In the genomic region with DNA sequence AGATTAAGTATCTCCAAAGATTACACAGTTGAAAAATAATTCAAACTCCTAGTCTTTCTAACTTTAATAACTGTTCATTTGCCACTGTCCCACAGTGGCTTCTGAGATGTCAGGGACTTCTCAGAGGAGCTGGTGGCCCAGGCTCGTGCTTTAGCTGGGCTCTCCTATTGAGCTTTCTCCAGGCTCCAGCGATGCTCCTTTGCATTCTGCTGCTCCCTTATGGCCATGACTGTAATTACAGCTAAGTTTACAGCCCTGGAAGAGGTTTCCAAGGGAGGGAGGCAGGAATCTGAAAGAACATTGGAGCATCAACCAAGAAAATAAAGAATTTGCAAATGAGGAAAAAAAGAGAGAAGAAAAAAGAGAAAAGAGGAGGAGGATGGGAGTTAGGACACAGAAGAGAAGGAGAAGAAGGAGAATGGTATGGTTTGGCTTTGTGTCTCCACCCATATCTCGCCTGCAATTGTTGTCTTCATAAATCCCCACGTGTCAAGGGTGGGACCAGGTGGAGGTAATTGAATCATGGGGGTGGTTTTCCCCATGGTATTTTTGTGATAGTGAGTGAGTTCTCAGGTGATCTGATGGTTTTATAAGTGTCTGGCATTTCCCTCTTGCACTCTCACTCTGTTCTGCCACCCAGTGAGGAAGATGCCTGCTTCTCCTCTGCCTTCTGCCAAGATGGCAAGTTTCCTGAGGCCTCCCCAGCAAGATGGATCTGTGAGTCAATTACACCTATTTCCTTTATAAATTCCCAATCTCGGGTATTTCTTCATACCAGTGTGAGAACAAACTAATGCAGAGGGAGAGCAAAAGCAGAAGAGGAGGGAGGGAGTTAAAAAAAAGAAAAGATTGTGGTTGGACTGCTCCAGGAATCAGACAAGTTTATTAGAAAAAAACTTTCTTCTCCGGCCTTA, we compare ENCODE assay signal across 8 cellular contexts.
DNase-seq lines count a peak whose midpoint lies in the region; ATAC-seq and TF ChIP-seq lines count a peak whose summit lies in the region.

No MANE protein-coding gene starts in this region.

- no peak overlapping the region for H3K27ac Mint-ChIP-seq in mesothelial cell of epicardium

- peak; percentile 49 for TF ChIP-seq CTCF in mesothelial cell of epicardium (IDR thresholded peaks at IDR 0.05; ENCODE audit: unreplicated experiment)

- no peak overlapping the region for H3K4me3 Mint-ChIP-seq in mesothelial cell of epicardium

- no peaks in the 10 kb centered on the region for H3K36me3 Mint-ChIP-seq in mesothelial cell of epicardium

- peaks cover 1% of the 10 kb centered on the region for H3K27me3 Mint-ChIP-seq in mesothelial cell of epicardium (ENCODE audit: low read depth)

- peaks cover 6% of the 10 kb centered on the region for H3K4me1 Mint-ChIP-seq in mesothelial cell of epicardium

- peak; percentile 98 for ATAC-seq in GM19035 (IDR thresholded peaks at IDR 0.05; ENCODE audit: unreplicated experiment)
- peak; percentile 67 for ATAC-seq in HG03196 (IDR thresholded peaks at IDR 0.05; ENCODE audit: unreplicated experiment)

- peak; percentile 21 for DNase-seq in DMS114 treated with DMSO at 0.1 percent for 48 hours (lab: John Stamatoyannopoulos, UW; ENCODE audit: unreplicated experiment)
- DNase-seq in NCI-H460 (ENCODE audit: extremely low read depth, low read depth) = peak; percentile 69
- DNase-seq in cerebellar cortex (ENCODE audit: low spot score) = peak; percentile 52
- DNase-seq in mesothelial cell of epicardium (ENCODE audit: low spot score in 2 of 2, unreplicated experiment in 2 of 2) = peak in 1 of 2 experiments; percentile 44
- no peak for DNase-seq in activated CD8-positive, alpha-beta memory T cell treated with anti-CD3 and anti-CD28 coated beads, Interleukin-2, amount 50 U/mL, for 48 hours
- no peak for DNase-seq in germinal center (ENCODE audit: low spot score)

- H3K9me3 Mint-ChIP-seq in mesothelial cell of epicardium = no peaks in the 10 kb centered on the region

Comparison
In these comparisons a context has a peak if more than half of its experiments do, and no peak if none do; other contexts are left out.
1. DNase-seq: peak in DMS114 treated with DMSO at 0.1 percent for 48 hours (single experiment), NCI-H460 (single experiment) and cerebellar cortex (single experiment); none in activated CD8-positive, alpha-beta memory T cell treated with anti-CD3 and anti-CD28 coated beads, Interleukin-2, amount 50 U/mL, for 48 hours (single experiment) and germinal center (single experiment).